1 cellular context compared by ENCODE assay signal in genomic region chr1:111471538-111471937, GRCh38.
TF ChIP-seq lines count a peak whose summit lies in the region.

No MANE protein-coding gene starts in this region.

TF ChIP-seq in GM23338, 12 proteins besides CTCF, POLR2A, EP300 and RAD21 (continued from another document):
- TF ChIP-seq, protein P1, sequence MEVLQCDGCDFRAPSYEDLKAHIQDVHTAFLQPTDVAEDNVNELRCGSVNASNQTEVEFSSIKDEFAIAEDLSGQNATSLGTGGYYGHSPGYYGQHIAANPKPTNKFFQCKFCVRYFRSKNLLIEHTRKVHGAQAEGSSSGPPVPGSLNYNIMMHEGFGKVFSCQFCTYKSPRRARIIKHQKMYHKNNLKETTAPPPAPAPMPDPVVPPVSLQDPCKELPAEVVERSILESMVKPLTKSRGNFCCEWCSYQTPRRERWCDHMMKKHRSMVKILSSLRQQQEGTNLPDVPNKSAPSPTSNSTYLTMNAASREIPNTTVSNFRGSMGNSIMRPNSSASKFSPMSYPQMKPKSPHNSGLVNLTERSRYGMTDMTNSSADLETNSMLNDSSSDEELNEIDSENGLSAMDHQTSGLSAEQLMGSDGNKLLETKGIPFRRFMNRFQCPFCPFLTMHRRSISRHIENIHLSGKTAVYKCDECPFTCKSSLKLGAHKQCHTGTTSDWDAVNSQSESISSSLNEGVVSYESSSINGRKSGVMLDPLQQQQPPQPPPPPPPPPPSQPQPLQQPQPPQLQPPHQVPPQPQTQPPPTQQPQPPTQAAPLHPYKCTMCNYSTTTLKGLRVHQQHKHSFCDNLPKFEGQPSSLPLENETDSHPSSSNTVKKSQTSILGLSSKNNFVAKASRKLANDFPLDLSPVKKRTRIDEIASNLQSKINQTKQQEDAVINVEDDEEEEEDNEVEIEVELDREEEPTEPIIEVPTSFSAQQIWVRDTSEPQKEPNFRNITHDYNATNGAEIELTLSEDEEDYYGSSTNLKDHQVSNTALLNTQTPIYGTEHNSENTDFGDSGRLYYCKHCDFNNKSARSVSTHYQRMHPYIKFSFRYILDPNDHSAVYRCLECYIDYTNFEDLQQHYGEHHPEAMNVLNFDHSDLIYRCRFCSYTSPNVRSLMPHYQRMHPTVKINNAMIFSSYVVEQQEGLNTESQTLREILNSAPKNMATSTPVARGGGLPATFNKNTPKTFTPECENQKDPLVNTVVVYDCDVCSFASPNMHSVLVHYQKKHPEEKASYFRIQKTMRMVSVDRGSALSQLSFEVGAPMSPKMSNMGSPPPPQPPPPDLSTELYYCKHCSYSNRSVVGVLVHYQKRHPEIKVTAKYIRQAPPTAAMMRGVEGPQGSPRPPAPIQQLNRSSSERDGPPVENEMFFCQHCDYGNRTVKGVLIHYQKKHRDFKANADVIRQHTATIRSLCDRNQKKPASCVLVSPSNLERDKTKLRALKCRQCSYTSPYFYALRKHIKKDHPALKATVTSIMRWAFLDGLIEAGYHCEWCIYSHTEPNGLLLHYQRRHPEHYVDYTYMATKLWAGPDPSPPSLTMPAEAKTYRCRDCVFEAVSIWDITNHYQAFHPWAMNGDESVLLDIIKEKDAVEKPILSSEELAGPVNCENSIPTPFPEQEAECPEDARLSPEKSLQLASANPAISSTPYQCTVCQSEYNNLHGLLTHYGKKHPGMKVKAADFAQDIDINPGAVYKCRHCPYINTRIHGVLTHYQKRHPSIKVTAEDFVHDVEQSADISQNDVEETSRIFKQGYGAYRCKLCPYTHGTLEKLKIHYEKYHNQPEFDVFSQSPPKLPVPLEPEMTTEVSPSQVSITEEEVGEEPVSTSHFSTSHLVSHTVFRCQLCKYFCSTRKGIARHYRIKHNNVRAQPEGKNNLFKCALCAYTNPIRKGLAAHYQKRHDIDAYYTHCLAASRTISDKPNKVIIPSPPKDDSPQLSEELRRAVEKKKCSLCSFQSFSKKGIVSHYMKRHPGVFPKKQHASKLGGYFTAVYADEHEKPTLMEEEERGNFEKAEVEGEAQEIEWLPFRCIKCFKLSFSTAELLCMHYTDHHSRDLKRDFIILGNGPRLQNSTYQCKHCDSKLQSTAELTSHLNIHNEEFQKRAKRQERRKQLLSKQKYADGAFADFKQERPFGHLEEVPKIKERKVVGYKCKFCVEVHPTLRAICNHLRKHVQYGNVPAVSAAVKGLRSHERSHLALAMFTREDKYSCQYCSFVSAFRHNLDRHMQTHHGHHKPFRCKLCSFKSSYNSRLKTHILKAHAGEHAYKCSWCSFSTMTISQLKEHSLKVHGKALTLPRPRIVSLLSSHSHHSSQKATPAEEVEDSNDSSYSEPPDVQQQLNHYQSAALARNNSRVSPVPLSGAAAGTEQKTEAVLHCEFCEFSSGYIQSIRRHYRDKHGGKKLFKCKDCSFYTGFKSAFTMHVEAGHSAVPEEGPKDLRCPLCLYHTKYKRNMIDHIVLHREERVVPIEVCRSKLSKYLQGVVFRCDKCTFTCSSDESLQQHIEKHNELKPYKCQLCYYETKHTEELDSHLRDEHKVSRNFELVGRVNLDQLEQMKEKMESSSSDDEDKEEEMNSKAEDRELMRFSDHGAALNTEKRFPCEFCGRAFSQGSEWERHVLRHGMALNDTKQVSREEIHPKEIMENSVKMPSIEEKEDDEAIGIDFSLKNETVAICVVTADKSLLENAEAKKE (CRISPR knock-in tag; IDR thresholded peaks at IDR 0.05), result no peak
- TF ChIP-seq, protein P2, sequence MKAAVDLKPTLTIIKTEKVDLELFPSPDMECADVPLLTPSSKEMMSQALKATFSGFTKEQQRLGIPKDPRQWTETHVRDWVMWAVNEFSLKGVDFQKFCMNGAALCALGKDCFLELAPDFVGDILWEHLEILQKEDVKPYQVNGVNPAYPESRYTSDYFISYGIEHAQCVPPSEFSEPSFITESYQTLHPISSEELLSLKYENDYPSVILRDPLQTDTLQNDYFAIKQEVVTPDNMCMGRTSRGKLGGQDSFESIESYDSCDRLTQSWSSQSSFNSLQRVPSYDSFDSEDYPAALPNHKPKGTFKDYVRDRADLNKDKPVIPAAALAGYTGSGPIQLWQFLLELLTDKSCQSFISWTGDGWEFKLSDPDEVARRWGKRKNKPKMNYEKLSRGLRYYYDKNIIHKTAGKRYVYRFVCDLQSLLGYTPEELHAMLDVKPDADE (IDR thresholded peaks at IDR 0.05), result no peak
